Comparison of ENCODE assay signal across 14 cellular contexts in genomic region chr2:62216113-62216512, GRCh38. TPM values are rescaled to one million over a fixed set of nuclear protein-coding genes. Genes with fewer than 3 reads are reported as not detected.
A peak's percentile ranks its signal among the peaks of the same experiment; 100 is the strongest.
DNase-seq lines count a peak whose midpoint lies in the region; ATAC-seq, FAIRE-seq and TF ChIP-seq lines count a peak whose summit lies in the region.
"Had no signal": no experiment of that assay in that cellular context is flagged by ENCODE, and none has a peak within 500 bp of the region (broad histone marks: within the 10 kb centered on the region; RNA-seq: fewer than 3 reads in every experiment).

No MANE protein-coding gene starts in this region.

- H3K9ac ChIP-seq in mesendoderm (ENCODE audit: low read length): peak overlapping the region; percentile 50
- H3K9ac ChIP-seq: neural progenitor cell had no signal

- H3K9me3 Mint-ChIP-seq in activated CD4-positive, alpha-beta T cell treated with anti-CD3 and anti-CD28 coated beads, Interleukin-2, amount 10 ng/mL, durations not matched to agents 7 days and 5 days: peaks cover 17% of the 10 kb centered on the region

- no peak overlapping the region for H2BK15ac ChIP-seq in mesendoderm (replicated peaks; ENCODE audit: low read depth)

- H3K79me1 ChIP-seq in mesendoderm (ENCODE audit: low read length): peaks cover 22% of the 10 kb centered on the region

- no peak for TF ChIP-seq EP300 in stomach (IDR thresholded peaks at IDR 0.05)

- CTCF ChIA-PET in activated CD4-positive, alpha-beta T cell treated with anti-CD3 and anti-CD28 coated beads, Interleukin-2, amount 10 ng/mL, durations not matched to agents 7 days and 5 days (lab: Charles Lee): interaction anchor here (0.9 to 3.1 kb wide), 2 partner anchors 16 to 44 kb away, joined by 3 to 14 read pairs; no protein-coding TSS in a partner anchor

- peak overlapping the region; percentile 2 for H3K18ac ChIP-seq in mesendoderm (ENCODE audit: low read length)

- no peak overlapping the region for H3K4me3 Mint-ChIP-seq in activated CD4-positive, alpha-beta T cell treated with anti-CD3 and anti-CD28 coated beads, Interleukin-2, amount 10 ng/mL, durations not matched to agents 7 days and 5 days
- H3K4me3 Mint-ChIP-seq: neural progenitor cell had no signal

- no peak overlapping the region for H2AK5ac ChIP-seq in mesendoderm (ENCODE audit: low read length)

- TF ChIP-seq CTCF in brain microvascular endothelial cell (IDR thresholded peaks at IDR 0.05; ENCODE audit: low read depth, low read length, missing control alignments) (no peak), stomach (IDR thresholded peaks at IDR 0.05) (no peak)

- H3K56ac ChIP-seq in mesendoderm (ENCODE audit: low read length): peak overlapping the region; percentile 75

- ATAC-seq in GM19328 (IDR thresholded peaks at IDR 0.05; ENCODE audit: unreplicated experiment): no peak

- no peak overlapping the region for H4K8ac ChIP-seq in mesendoderm (ENCODE audit: low read depth, low read length)

- H3K4ac ChIP-seq in mesendoderm (ENCODE audit: low read depth, low read length): no peak overlapping the region

- peaks cover 96% of the 10 kb centered on the region for H3K79me2 ChIP-seq in mesendoderm (ENCODE audit: control insufficient read depth, insufficient read depth, low read length)

- H3K4me3 ChIP-seq in brain microvascular endothelial cell (ENCODE audit: low read depth, low read length): no peak overlapping the region
- H3K4me3 ChIP-seq in mesendoderm (ENCODE audit: low read length): no peak overlapping the region
- no peak overlapping the region for H3K4me3 ChIP-seq in stomach
- H3K4me3 ChIP-seq: neural progenitor cell had no signal

- no peaks in the 10 kb centered on the region for H3K27me3 Mint-ChIP-seq in activated CD4-positive, alpha-beta T cell treated with anti-CD3 and anti-CD28 coated beads, Interleukin-2, amount 10 ng/mL, durations not matched to agents 7 days and 5 days

- H3K23ac ChIP-seq in mesendoderm (ENCODE audit: low read length): no peak overlapping the region

- peak overlapping the region; percentile 60 for H3K27ac Mint-ChIP-seq in activated CD4-positive, alpha-beta T cell treated with anti-CD3 and anti-CD28 coated beads, Interleukin-2, amount 10 ng/mL, durations not matched to agents 7 days and 5 days
- H3K27ac Mint-ChIP-seq: neural progenitor cell had no signal

- no peak for TF ChIP-seq POLR2A in stomach (IDR thresholded peaks at IDR 0.05)

- H3K4me1 ChIP-seq in mesendoderm (ENCODE audit: control insufficient read depth, low read depth, low read length) (peaks cover 17% of the 10 kb centered on the region), stomach (peaks cover 44 to 85% (median 63%) of the 10 kb centered on the region in 4 donors)

- no peak overlapping the region for H2BK120ac ChIP-seq in mesendoderm (ENCODE audit: low read depth, low read length)

- no peaks in the 10 kb centered on the region for H3K27me3 ChIP-seq in brain microvascular endothelial cell (replicated peaks)
- H3K27me3 ChIP-seq in mesendoderm (ENCODE audit: insufficient read depth, low read length, poor library complexity): no peaks in the 10 kb centered on the region
- no peaks in the 10 kb centered on the region for H3K27me3 ChIP-seq in stomach
- H3K27me3 ChIP-seq: neural progenitor cell had no signal

- H3K36me3 ChIP-seq in brain microvascular endothelial cell (replicated peaks): no peaks in the 10 kb centered on the region
- H3K36me3 ChIP-seq in mesendoderm (ENCODE audit: control insufficient read depth, insufficient read depth, low read length): no peaks in the 10 kb centered on the region
- H3K36me3 ChIP-seq in stomach: no peaks in the 10 kb centered on the region
- H3K36me3 ChIP-seq: neural progenitor cell had no signal

- peaks cover 46% of the 10 kb centered on the region for H3K4me1 Mint-ChIP-seq in activated CD4-positive, alpha-beta T cell treated with anti-CD3 and anti-CD28 coated beads, Interleukin-2, amount 10 ng/mL, durations not matched to agents 7 days and 5 days

- in situ Hi-C loops in brain microvascular endothelial cell (cut with HindIII; ENCODE audit: low pct_ligation_motif_present, low sequenced_read_pairs): no loop called here

- no peak for FAIRE-seq in HTR-8/SVneo (lab: Jason Lieb, UNC)
- FAIRE-seq: GM12891 had no signal

- no peak for DNase-seq in activated CD4-positive, alpha-beta T cell treated with anti-CD3 and anti-CD28 coated beads, Interleukin-2, amount 10 ng/mL, durations not matched to agents 7 days and 5 days
- no peak for DNase-seq in activated CD4-positive, alpha-beta T cell treated with anti-CD3 and anti-CD28 coated beads, Interleukin-2, amount 50 U/mL, for 48 hours
- no peak for DNase-seq in brain microvascular endothelial cell
- no peak for DNase-seq in mesendoderm
- no peak for DNase-seq in stomach
- DNase-seq in HTR-8/SVneo (ENCODE audit: insufficient read length, low spot score): no peak
- DNase-seq in COLO829 (ENCODE audit: low spot score): no peak
- DNase-seq: activated CD4-positive, alpha-beta T cell treated with anti-CD3 and anti-CD28 coated beads, Interleukin-2, amount 50 U/mL, for 4 hours; amygdala; DMS79; stimulated activated naive CD4-positive, alpha-beta T cell had no signal

- H3K27ac ChIP-seq in brain microvascular endothelial cell (peak overlapping the region; percentile 85), mesendoderm (ENCODE audit: low read depth, low read length) (no peak overlapping the region), stomach (peak overlapping the region in 4 of 5 donors; percentile 26 to 76 (median 48))
- H3K27ac ChIP-seq: neural progenitor cell had no signal

- H2BK5ac ChIP-seq in mesendoderm (ENCODE audit: low read length): no peak overlapping the region

- H4K5ac ChIP-seq in mesendoderm (ENCODE audit: low read length): no peak overlapping the region

- POLR2A ChIA-PET in activated CD4-positive, alpha-beta T cell treated with anti-CD3 and anti-CD28 coated beads, Interleukin-2, amount 10 ng/mL, durations not matched to agents 7 days and 5 days (lab: Charles Lee): no interaction called here

- intact Hi-C loops in stomach (cut with DNase I; ENCODE audit: low total_unique reads): no loop called here

- no CpG with 5 or more reads among the region's 2 CpGs for WGBS in mesendoderm (ENCODE audit: extremely low coverage, insufficient coverage, low lambda C conversion rate)
- WGBS in stomach, 5 donors: 48 to 70% (median 66%) methylated on average over 2 of the region's 2 CpGs

- H3K9me3 ChIP-seq in stomach: no peaks in the 10 kb centered on the region

- H3K36me3 Mint-ChIP-seq in activated CD4-positive, alpha-beta T cell treated with anti-CD3 and anti-CD28 coated beads, Interleukin-2, amount 10 ng/mL, durations not matched to agents 7 days and 5 days (ENCODE audit: low read depth): peaks cover 59% of the 10 kb centered on the region

- H3K4me2 ChIP-seq in mesendoderm (ENCODE audit: low read length): no peak overlapping the region
- H3K4me2 ChIP-seq: neural progenitor cell had no signal

RNA-seq across cellular contexts. Expression of gene B3GNT2, which starts 20.2 kb away (rescaled TPM):
- 10 to 100 TPM; 28.0 to 30.6 TPM for total RNA-seq in activated CD4-positive, alpha-beta T cell treated with anti-CD3 and anti-CD28 coated beads, Interleukin-2, amount 10 ng/mL, durations not matched to agents 7 days and 5 days
- polyA plus RNA-seq in mesendoderm (2013, experiment 1 of 2): 25.2 TPM
- 25.4 TPM for polyA plus RNA-seq in mesendoderm (2013, experiment 2 of 2)
- 10 to 100 TPM; 10.7 to 62.5 (median 30.3) TPM for total RNA-seq in stomach
- 1 to 10 TPM; 6.6 to 7.3 (median 7.3) TPM for polyA plus RNA-seq in stomach
